Comparison of ENCODE assay signal across 9 cellular contexts in genomic region chr15:58551764-58552504, GRCh38.
DNase-seq lines count a peak whose midpoint lies in the region; ATAC-seq, FAIRE-seq and TF ChIP-seq lines count a peak whose summit lies in the region.
"Had no signal": no experiment of that assay in that cellular context is flagged by ENCODE, and none has a peak within 500 bp of the region (broad histone marks: within the 10 kb centered on the region; RNA-seq: fewer than 3 reads in every experiment).

No MANE protein-coding gene starts in this region.

- TF ChIP-seq POLR2A in sigmoid colon (IDR thresholded peaks at IDR 0.05) (no peak), GM12892 (IDR thresholded peaks at IDR 0.05; ENCODE audit: low read depth, low read length) (no peak)

- H3K4me1 ChIP-seq in sigmoid colon, result peaks cover 0 to 50% (median 40%) of the 10 kb centered on the region in 4 donors

- H3K4me3 ChIP-seq in sigmoid colon, result peak overlapping the region in 3 of 4 donors; percentile 22 to 35 (median 27)

- FAIRE-seq in GM12892 (lab: Jason Lieb, UNC), result no peak

- H3K27me3 Mint-ChIP-seq in HFFc6 (ENCODE audit: insufficient read depth), result peaks cover 18% of the 10 kb centered on the region; the same call in 1 of the 2 replicates
- H3K27me3 Mint-ChIP-seq in WTC11 (ENCODE audit: low read depth), result no peaks in the 10 kb centered on the region
- no peaks in the 10 kb centered on the region for H3K27me3 Mint-ChIP-seq in CD4-positive, alpha-beta T cell

- H3K9me3 Mint-ChIP-seq in HFFc6, result no peaks in the 10 kb centered on the region
- no peaks in the 10 kb centered on the region for H3K9me3 Mint-ChIP-seq in WTC11
- no peaks in the 10 kb centered on the region for H3K9me3 Mint-ChIP-seq in CD4-positive, alpha-beta T cell
- H3K9me3 Mint-ChIP-seq: memory B cell had no signal

- POLR2A ChIA-PET in WTC11 (lab: Charles Lee), result no interaction called here
- POLR2A ChIA-PET in CD4-positive, alpha-beta T cell (lab: Charles Lee), result no interaction called here

- CTCF ChIA-PET in WTC11 (lab: Charles Lee), result no interaction called here
- CTCF ChIA-PET in CD4-positive, alpha-beta T cell (lab: Charles Lee), result no interaction called here

- DNase-seq in HFFc6, result peak; percentile 90
- DNase-seq in WTC11 (ENCODE audit: low spot score), result no peak
- DNase-seq in cardiac septum (ENCODE audit: low spot score), result peak; percentile 62
- DNase-seq in sigmoid colon, result no peak
- no peak for DNase-seq in SHP77 treated with DMSO at 0.1 percent for 48 hours (lab: John Stamatoyannopoulos, UW)
- no peak for DNase-seq in LoVo (ENCODE audit: low spot score)
- DNase-seq in CD4-positive, alpha-beta T cell, result no peak
- no peak for DNase-seq in GM12892 (ENCODE audit: insufficient read length)

- no peaks in the 10 kb centered on the region for H3K36me3 ChIP-seq in sigmoid colon

- H3K27ac Mint-ChIP-seq in HFFc6, result peak overlapping the region; percentile 46
- no peak overlapping the region for H3K27ac Mint-ChIP-seq in WTC11
- H3K27ac Mint-ChIP-seq in CD4-positive, alpha-beta T cell, result no peak overlapping the region
- H3K27ac Mint-ChIP-seq: memory B cell had no signal

- intact Hi-C loops in cardiac septum (cut with DNase I) (no loop called here), sigmoid colon (cut with DNase I) (no loop called here)
- intact Hi-C loops in CD4-positive, alpha-beta T cell (cut with DNase I, micrococcal nuclease), result no loop called here

- H3K36me3 Mint-ChIP-seq in HFFc6 (ENCODE audit: low read depth) (no peaks in the 10 kb centered on the region), WTC11 (no peaks in the 10 kb centered on the region)
- H3K36me3 Mint-ChIP-seq in CD4-positive, alpha-beta T cell (ENCODE audit: low read depth), result no peaks in the 10 kb centered on the region
- H3K36me3 Mint-ChIP-seq: memory B cell had no signal

- H3K27me3 ChIP-seq in sigmoid colon, result no peaks in the 10 kb centered on the region
- H3K27me3 ChIP-seq in CD4-positive, alpha-beta T cell (ENCODE audit: control insufficient read depth, insufficient read depth, low read length), result no peaks in the 10 kb centered on the region

- H3K4me3 Mint-ChIP-seq in HFFc6 (peak overlapping the region; percentile 66), WTC11 (no peak overlapping the region)
- no peak overlapping the region for H3K4me3 Mint-ChIP-seq in CD4-positive, alpha-beta T cell
- H3K4me3 Mint-ChIP-seq: memory B cell had no signal

- peaks cover 50% of the 10 kb centered on the region for H3K4me1 Mint-ChIP-seq in HFFc6 (ENCODE audit: low read depth)
- peaks cover 17% of the 10 kb centered on the region for H3K4me1 Mint-ChIP-seq in WTC11
- peaks cover 19% of the 10 kb centered on the region for H3K4me1 Mint-ChIP-seq in CD4-positive, alpha-beta T cell (ENCODE audit: low read depth)
- H3K4me1 Mint-ChIP-seq: memory B cell had no signal

- TF ChIP-seq CTCF in HFFc6 (IDR thresholded peaks at IDR 0.05) (no peak), WTC11 (IDR thresholded peaks at IDR 0.05) (no peak), sigmoid colon (IDR thresholded peaks at IDR 0.05) (no peak)
- TF ChIP-seq CTCF in CD4-positive, alpha-beta T cell (IDR thresholded peaks at IDR 0.05), result no peak

- peak overlapping the region; percentile 16 to 67 (median 46) for H3K27ac ChIP-seq in sigmoid colon
- no peak overlapping the region for H3K27ac ChIP-seq in CD4-positive, alpha-beta T cell (ENCODE audit: low read depth, low read length)

- 35 to 49% methylated on average over 23 of the region's 23 CpGs for WGBS in sigmoid colon, 2 donors

- no peaks in the 10 kb centered on the region for H3K9me3 ChIP-seq in sigmoid colon
- H3K9me3 ChIP-seq in CD4-positive, alpha-beta T cell (ENCODE audit: control insufficient read depth, low read length), result no peaks in the 10 kb centered on the region

- no peak for TF ChIP-seq EP300 in sigmoid colon (IDR thresholded peaks at IDR 0.05)

- ATAC-seq in WTC11, result peak; percentile 57
- no peak for ATAC-seq in CD4-positive, alpha-beta T cell (ENCODE audit: poor library complexity)

TF ChIP-seq in WTC11, 78 proteins besides CTCF, POLR2A, EP300 and RAD21:
- TF ChIP-seq EMX1 (CRISPR knock-in tag; IDR thresholded peaks at IDR 0.05), result no peak
- peak; percentile 50 for TF ChIP-seq GABPB1 (CRISPR knock-in tag; IDR thresholded peaks at IDR 0.05)
- peak; percentile 17; the same call in 1 of the 2 replicates for TF ChIP-seq MAX (CRISPR knock-in tag; IDR thresholded peaks at IDR 0.05)

Comparison
In these comparisons a context has a peak if more than half of its experiments do, and no peak if none do; other contexts are left out.
1. DNase-seq: peak in HFFc6 (single experiment) and cardiac septum (single experiment); none in WTC11 (single experiment), sigmoid colon (single experiment), SHP77 treated with DMSO at 0.1 percent for 48 hours (single experiment), LoVo (single experiment), CD4-positive, alpha-beta T cell (0 of 10) and GM12892 (single experiment).